ENCODE assay signal across 8 cellular contexts in the genomic region with DNA sequence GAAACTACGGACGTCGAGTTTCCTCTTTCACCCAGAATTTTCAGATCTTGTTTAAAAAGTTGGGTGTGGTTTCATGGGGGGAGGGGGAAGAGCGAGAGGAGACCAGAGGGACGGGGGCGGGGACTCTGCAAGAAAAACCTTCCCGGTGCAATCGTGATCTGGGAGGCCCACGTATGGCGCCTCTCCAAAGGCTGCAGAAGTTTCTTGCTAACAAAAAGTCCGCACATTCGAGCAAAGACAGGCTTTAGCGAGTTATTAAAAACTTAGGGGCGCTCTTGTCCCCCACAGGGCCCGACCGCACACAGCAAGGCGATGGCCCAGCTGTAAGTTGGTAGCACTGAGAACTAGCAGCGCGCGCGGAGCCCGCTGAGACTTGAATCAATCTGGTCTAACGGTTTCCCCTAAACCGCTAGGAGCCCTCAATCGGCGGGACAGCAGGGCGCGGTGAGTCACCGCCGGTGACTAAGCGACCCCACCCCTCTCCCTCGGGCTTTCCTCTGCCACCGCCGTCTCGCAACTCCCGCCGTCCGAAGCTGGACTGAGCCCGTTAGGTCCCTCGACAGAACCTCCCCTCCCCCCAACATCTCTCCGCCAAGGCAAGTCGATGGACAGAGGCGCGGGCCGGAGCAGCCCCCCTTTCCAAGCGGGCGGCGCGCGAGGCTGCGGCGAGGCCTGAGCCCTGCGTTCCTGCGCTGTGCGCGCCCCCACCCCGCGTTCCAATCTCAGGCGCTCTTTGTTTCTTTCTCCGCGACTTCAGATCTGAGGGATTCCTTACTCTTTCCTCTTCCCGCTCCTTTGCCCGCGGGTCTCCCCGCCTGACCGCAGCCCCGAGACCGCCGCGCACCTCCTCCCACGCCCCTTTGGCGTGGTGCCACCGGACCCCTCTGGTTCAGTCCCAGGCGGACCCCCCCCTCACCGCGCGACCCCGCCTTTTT. TPM values are rescaled to one million over a fixed set of nuclear protein-coding genes. Genes with fewer than 3 reads are reported as not detected.
DNase-seq lines count a peak whose midpoint lies in the region; ATAC-seq, FAIRE-seq and TF ChIP-seq lines count a peak whose summit lies in the region.

Gene VIM, plus strand, starts transcription at position 161 of the 935 bp plus-strand sequence. CDS start 1,182 bp downstream, outside the sequence.

- peak within 1 kb of the TSS; percentile 97 for H3K27ac Mint-ChIP-seq in activated T-helper 17 cell treated with anti-CD3 and anti-CD28 coated beads, Interleukin-2, amount 50 U/mL, for 72 hours
- H3K27ac Mint-ChIP-seq in nephron progenitor cell = peak within 1 kb of the TSS; percentile 98

- TF ChIP-seq CTCF in fibroblast of mammary gland (conservative IDR thresholded peaks at IDR 0.05; ENCODE audit: control insufficient read depth, insufficient read depth, low read depth, low read length) = peak; percentile 11
- TF ChIP-seq CTCF in nephron progenitor cell (IDR thresholded peaks at IDR 0.05) = no peak

- no peaks in the 10 kb centered on the region for H3K27me3 Mint-ChIP-seq in activated T-helper 17 cell treated with anti-CD3 and anti-CD28 coated beads, Interleukin-2, amount 50 U/mL, for 72 hours
- H3K27me3 Mint-ChIP-seq in nephron progenitor cell (ENCODE audit: low read depth, poor library complexity) = peaks cover 16% of the 10 kb centered on the region

- H3K4me1 Mint-ChIP-seq in activated T-helper 17 cell treated with anti-CD3 and anti-CD28 coated beads, Interleukin-2, amount 50 U/mL, for 72 hours = peaks cover 28% of the 10 kb centered on the region
- H3K4me1 Mint-ChIP-seq in nephron progenitor cell = peaks cover 38% of the 10 kb centered on the region

- peak; percentile 87 for FAIRE-seq in RCC 7860 (lab: Jason Lieb, UNC)

- peak within 1 kb of the TSS; percentile 87 for H3K4me3 Mint-ChIP-seq in activated T-helper 17 cell treated with anti-CD3 and anti-CD28 coated beads, Interleukin-2, amount 50 U/mL, for 72 hours
- H3K4me3 Mint-ChIP-seq in nephron progenitor cell = peak within 1 kb of the TSS; percentile 94

- no peaks in the 10 kb centered on the region for H3K9me3 Mint-ChIP-seq in activated T-helper 17 cell treated with anti-CD3 and anti-CD28 coated beads, Interleukin-2, amount 50 U/mL, for 72 hours
- H3K9me3 Mint-ChIP-seq in nephron progenitor cell = no peaks in the 10 kb centered on the region

- DNase-seq in NCI-H748 (lab: John Stamatoyannopoulos, UW; ENCODE audit: unreplicated experiment) = peak; percentile 31
- DNase-seq in NCI-H748 treated with DMSO at 0.1 percent for 48 hours (lab: John Stamatoyannopoulos, UW) = no peak
- peak; percentile 99 for DNase-seq in RCC 7860 (ENCODE audit: low spot score)
- DNase-seq in fibroblast of mammary gland (ENCODE audit: low read depth) = peak; percentile 98
- peak; percentile 78 for DNase-seq in nephron progenitor cell
- DNase-seq in stimulated activated naive CD8-positive, alpha-beta T cell treated with anti-CD3 and anti-CD28 coated beads, Interleukin-15, Interleukin-2, amounts not matched to agents 100 U/mL and 50 U/mL, for 24 hours = peak; percentile 88

- peaks cover 63% of the 10 kb centered on the region for H3K36me3 Mint-ChIP-seq in activated T-helper 17 cell treated with anti-CD3 and anti-CD28 coated beads, Interleukin-2, amount 50 U/mL, for 72 hours (ENCODE audit: low read depth)
- peaks cover 25% of the 10 kb centered on the region for H3K36me3 Mint-ChIP-seq in nephron progenitor cell (ENCODE audit: low read depth)

- H3K4me3 ChIP-seq in fibroblast of mammary gland (ENCODE audit: control insufficient read depth, low read depth, low read length) = peak within 1 kb of the TSS; percentile 97

- peak; percentile 30 for ATAC-seq in HG03045 (IDR thresholded peaks at IDR 0.05; ENCODE audit: unreplicated experiment)
- ATAC-seq in activated T-helper 17 cell treated with anti-CD3 and anti-CD28 coated beads, Interleukin-2, amount 50 U/mL, for 72 hours (replicated peaks) = peak; percentile 62
- peak; percentile 59 for ATAC-seq in stimulated activated naive CD8-positive, alpha-beta T cell treated with anti-CD3 and anti-CD28 coated beads, Interleukin-15, Interleukin-2, amounts not matched to agents 100 U/mL and 50 U/mL, for 24 hours

RNA-seq across cellular contexts. Expression of gene VIM, which starts in this region (rescaled TPM):
- 1,000 to 10,000 TPM; 1,131 to 1,699 TPM for total RNA-seq in activated T-helper 17 cell treated with anti-CD3 and anti-CD28 coated beads, Interleukin-2, amount 50 U/mL, for 72 hours
